In genomic region chr14:101562659-101563351, GRCh38 we compare ENCODE assay signal across 1 cellular context.
TF ChIP-seq lines count a peak whose summit lies in the region.

No MANE protein-coding gene starts in this region.

TF ChIP-seq in WTC11, 78 proteins besides CTCF, POLR2A, EP300 and RAD21 (continued from another document):
- TF ChIP-seq E2F5 (CRISPR knock-in tag; IDR thresholded peaks at IDR 0.05) = no peak
- TF ChIP-seq CREM (CRISPR knock-in tag; IDR thresholded peaks at IDR 0.05) = no peak
- TF ChIP-seq, protein P1, sequence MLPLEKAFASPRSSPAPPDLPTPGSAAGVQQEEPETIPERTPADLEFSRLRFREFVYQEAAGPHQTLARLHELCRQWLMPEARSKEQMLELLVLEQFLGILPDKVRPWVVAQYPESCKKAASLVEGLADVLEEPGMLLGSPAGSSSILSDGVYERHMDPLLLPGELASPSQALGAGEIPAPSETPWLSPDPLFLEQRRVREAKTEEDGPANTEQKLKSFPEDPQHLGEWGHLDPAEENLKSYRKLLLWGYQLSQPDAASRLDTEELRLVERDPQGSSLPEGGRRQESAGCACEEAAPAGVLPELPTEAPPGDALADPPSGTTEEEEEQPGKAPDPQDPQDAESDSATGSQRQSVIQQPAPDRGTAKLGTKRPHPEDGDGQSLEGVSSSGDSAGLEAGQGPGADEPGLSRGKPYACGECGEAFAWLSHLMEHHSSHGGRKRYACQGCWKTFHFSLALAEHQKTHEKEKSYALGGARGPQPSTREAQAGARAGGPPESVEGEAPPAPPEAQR (CRISPR knock-in tag; IDR thresholded peaks at IDR 0.05) = no peak
- no peak for TF ChIP-seq NR2C2 (CRISPR knock-in tag; IDR thresholded peaks at IDR 0.05)
- TF ChIP-seq, protein P2, sequence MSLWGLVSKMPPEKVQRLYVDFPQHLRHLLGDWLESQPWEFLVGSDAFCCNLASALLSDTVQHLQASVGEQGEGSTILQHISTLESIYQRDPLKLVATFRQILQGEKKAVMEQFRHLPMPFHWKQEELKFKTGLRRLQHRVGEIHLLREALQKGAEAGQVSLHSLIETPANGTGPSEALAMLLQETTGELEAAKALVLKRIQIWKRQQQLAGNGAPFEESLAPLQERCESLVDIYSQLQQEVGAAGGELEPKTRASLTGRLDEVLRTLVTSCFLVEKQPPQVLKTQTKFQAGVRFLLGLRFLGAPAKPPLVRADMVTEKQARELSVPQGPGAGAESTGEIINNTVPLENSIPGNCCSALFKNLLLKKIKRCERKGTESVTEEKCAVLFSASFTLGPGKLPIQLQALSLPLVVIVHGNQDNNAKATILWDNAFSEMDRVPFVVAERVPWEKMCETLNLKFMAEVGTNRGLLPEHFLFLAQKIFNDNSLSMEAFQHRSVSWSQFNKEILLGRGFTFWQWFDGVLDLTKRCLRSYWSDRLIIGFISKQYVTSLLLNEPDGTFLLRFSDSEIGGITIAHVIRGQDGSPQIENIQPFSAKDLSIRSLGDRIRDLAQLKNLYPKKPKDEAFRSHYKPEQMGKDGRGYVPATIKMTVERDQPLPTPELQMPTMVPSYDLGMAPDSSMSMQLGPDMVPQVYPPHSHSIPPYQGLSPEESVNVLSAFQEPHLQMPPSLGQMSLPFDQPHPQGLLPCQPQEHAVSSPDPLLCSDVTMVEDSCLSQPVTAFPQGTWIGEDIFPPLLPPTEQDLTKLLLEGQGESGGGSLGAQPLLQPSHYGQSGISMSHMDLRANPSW (CRISPR knock-in tag; conservative IDR thresholded peaks at IDR 0.05; ENCODE audit: low read depth) = no peak
- TF ChIP-seq, protein P3, sequence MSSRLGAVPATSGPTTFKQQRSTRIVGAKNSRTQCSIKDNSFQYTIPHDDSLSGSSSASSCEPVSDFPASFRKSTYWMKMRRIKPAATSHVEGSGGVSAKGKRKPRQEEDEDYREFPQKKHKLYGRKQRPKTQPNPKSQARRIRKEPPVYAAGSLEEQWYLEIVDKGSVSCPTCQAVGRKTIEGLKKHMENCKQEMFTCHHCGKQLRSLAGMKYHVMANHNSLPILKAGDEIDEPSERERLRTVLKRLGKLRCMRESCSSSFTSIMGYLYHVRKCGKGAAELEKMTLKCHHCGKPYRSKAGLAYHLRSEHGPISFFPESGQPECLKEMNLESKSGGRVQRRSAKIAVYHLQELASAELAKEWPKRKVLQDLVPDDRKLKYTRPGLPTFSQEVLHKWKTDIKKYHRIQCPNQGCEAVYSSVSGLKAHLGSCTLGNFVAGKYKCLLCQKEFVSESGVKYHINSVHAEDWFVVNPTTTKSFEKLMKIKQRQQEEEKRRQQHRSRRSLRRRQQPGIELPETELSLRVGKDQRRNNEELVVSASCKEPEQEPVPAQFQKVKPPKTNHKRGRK (CRISPR knock-in tag; IDR thresholded peaks at IDR 0.05; ENCODE audit: borderline replicate concordance) = no peak
- TF ChIP-seq, protein P4, sequence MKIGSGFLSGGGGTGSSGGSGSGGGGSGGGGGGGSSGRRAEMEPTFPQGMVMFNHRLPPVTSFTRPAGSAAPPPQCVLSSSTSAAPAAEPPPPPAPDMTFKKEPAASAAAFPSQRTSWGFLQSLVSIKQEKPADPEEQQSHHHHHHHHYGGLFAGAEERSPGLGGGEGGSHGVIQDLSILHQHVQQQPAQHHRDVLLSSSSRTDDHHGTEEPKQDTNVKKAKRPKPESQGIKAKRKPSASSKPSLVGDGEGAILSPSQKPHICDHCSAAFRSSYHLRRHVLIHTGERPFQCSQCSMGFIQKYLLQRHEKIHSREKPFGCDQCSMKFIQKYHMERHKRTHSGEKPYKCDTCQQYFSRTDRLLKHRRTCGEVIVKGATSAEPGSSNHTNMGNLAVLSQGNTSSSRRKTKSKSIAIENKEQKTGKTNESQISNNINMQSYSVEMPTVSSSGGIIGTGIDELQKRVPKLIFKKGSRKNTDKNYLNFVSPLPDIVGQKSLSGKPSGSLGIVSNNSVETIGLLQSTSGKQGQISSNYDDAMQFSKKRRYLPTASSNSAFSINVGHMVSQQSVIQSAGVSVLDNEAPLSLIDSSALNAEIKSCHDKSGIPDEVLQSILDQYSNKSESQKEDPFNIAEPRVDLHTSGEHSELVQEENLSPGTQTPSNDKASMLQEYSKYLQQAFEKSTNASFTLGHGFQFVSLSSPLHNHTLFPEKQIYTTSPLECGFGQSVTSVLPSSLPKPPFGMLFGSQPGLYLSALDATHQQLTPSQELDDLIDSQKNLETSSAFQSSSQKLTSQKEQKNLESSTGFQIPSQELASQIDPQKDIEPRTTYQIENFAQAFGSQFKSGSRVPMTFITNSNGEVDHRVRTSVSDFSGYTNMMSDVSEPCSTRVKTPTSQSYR (CRISPR knock-in tag; IDR thresholded peaks at IDR 0.05) = no peak
